ENCODE assay signal across 28 cellular contexts in genomic region chr3:78858165-78858564, GRCh38.
DNase-seq lines count a peak whose midpoint lies in the region; ATAC-seq and TF ChIP-seq lines count a peak whose summit lies in the region.
"Had no signal": no experiment of that assay in that cellular context is flagged by ENCODE, and none has a peak within 500 bp of the region (broad histone marks: within the 10 kb centered on the region; RNA-seq: fewer than 3 reads in every experiment).

No MANE protein-coding gene starts in this region.

- H3K9me3 ChIP-seq in adrenal gland (replicated peaks in 1 of 3): no peaks in the 10 kb centered on the region
- H3K9me3 ChIP-seq: heart left ventricle, MG63, sigmoid colon, tibial nerve had no signal

- H3K27me3 Mint-ChIP-seq in mesothelial cell of epicardium (ENCODE audit: low read depth): no peaks in the 10 kb centered on the region
- no peaks in the 10 kb centered on the region for H3K27me3 Mint-ChIP-seq in stimulated activated memory B cell treated with anti-CD40 and anti-IgM and Interleukin-4, amounts not matched to agents 10 μg/mL and 1 μg/mL and 100 μg/mL, for 72 hours
- H3K27me3 Mint-ChIP-seq: CD4-positive, CD25-positive, alpha-beta regulatory T cell; naive B cell; progenitor cell of endocrine pancreas had no signal

- H3K4me3 ChIP-seq in adrenal gland: no peak overlapping the region
- H3K4me3 ChIP-seq: heart left ventricle, MG63, PC-9, sigmoid colon, tibial nerve had no signal

- DNase-seq in AG08396 (ENCODE audit: low spot score) (peak; percentile 5), HT1080 (ENCODE audit: low read depth) (peak; percentile 12), adrenal gland (peak in 3 of 7 donors; percentile 16 to 20 (median 17)), mesothelial cell of epicardium (ENCODE audit: low spot score in 2 of 2, unreplicated experiment in 2 of 2) (no peak)
- DNase-seq: activated CD4-positive, alpha-beta T cell treated with anti-CD3 and anti-CD28 coated beads for 48 hours; activated T-cell treated with anti-CD3 and anti-CD28 coated beads for 4 hours; Calu3; CD4-positive, CD25-positive, alpha-beta regulatory T cell; DMS79 treated with DMSO at 0.1 percent for 48 hours; effector CD8-positive, alpha-beta T cell; erythroblast; H7; heart left ventricle; KBM-7; MG63; naive B cell; NCI-H1105 treated with DMSO at 0.1 percent for 48 hours; NCI-H2029; PC-9; sigmoid colon; stimulated activated CD4-positive, alpha-beta T cell treated with anti-CD3 and anti-CD28 coated beads, Interleukin-15, amount 100 ng/mL, for 24 hours; stimulated activated CD4-positive, alpha-beta T cell treated with anti-CD3 and anti-CD28 coated beads, Interleukin-4, amount 100 ng/mL, for 4 hours had no signal

- H3K36me3 ChIP-seq in adrenal gland (replicated peaks in 1 of 2): no peaks in the 10 kb centered on the region
- H3K36me3 ChIP-seq: heart left ventricle, MG63, sigmoid colon, tibial nerve had no signal

- no peak overlapping the region for H3K4me3 Mint-ChIP-seq in mesothelial cell of epicardium
- no peak overlapping the region for H3K4me3 Mint-ChIP-seq in stimulated activated memory B cell treated with anti-CD40 and anti-IgM and Interleukin-4, amounts not matched to agents 10 μg/mL and 1 μg/mL and 100 μg/mL, for 72 hours
- H3K4me3 Mint-ChIP-seq: CD4-positive, CD25-positive, alpha-beta regulatory T cell had no signal

- TF ChIP-seq CTCF in adrenal gland (IDR thresholded peaks at IDR 0.05) (no peak), mesothelial cell of epicardium (IDR thresholded peaks at IDR 0.05; ENCODE audit: unreplicated experiment) (no peak)

- peaks cover 34% of the 10 kb centered on the region for H3K4me1 Mint-ChIP-seq in mesothelial cell of epicardium
- H3K4me1 Mint-ChIP-seq in stimulated activated memory B cell treated with anti-CD40 and anti-IgM and Interleukin-4, amounts not matched to agents 10 μg/mL and 1 μg/mL and 100 μg/mL, for 72 hours: no peaks in the 10 kb centered on the region
- H3K4me1 Mint-ChIP-seq: CD4-positive, CD25-positive, alpha-beta regulatory T cell; naive B cell had no signal

- H3K36me3 Mint-ChIP-seq in mesothelial cell of epicardium: peaks cover 4% of the 10 kb centered on the region
- no peaks in the 10 kb centered on the region for H3K36me3 Mint-ChIP-seq in stimulated activated memory B cell treated with anti-CD40 and anti-IgM and Interleukin-4, amounts not matched to agents 10 μg/mL and 1 μg/mL and 100 μg/mL, for 72 hours
- H3K36me3 Mint-ChIP-seq: CD4-positive, CD25-positive, alpha-beta regulatory T cell; naive B cell had no signal

- H3K27ac ChIP-seq in adrenal gland: peak overlapping the region in 3 of 5 donors; percentile 30 to 65 (median 42)
- H3K27ac ChIP-seq: heart left ventricle, PC-9, sigmoid colon, tibial nerve had no signal

- H3K4me1 ChIP-seq in adrenal gland (replicated peaks in 1 of 2): peaks cover 0 to 18% of the 10 kb centered on the region in 2 donors
- H3K4me1 ChIP-seq: tibial nerve had no signal

- H3K27ac Mint-ChIP-seq in mesothelial cell of epicardium: peak overlapping the region; percentile 78
- H3K27ac Mint-ChIP-seq in stimulated activated memory B cell treated with anti-CD40 and anti-IgM and Interleukin-4, amounts not matched to agents 10 μg/mL and 1 μg/mL and 100 μg/mL, for 72 hours: no peak overlapping the region
- H3K27ac Mint-ChIP-seq: activated naive CD4-positive, alpha-beta T cell treated with anti-CD3 and anti-CD28 coated beads, Interleukin-2, amount 50 U/mL, for 72 hours; CD4-positive, CD25-positive, alpha-beta regulatory T cell; progenitor cell of endocrine pancreas had no signal

- TF ChIP-seq POLR2A in adrenal gland (IDR thresholded peaks at IDR 0.05): no peak

- intact Hi-C loops in adrenal gland (cut with DNase I): no loop called here

- 32 to 52% (median 40%) methylated on average over 1 of the region's 1 CpG for WGBS in adrenal gland, 4 donors

- no peaks in the 10 kb centered on the region for H3K27me3 ChIP-seq in adrenal gland
- H3K27me3 ChIP-seq: heart left ventricle, MG63, sigmoid colon, tibial nerve had no signal

- ATAC-seq in stimulated activated memory B cell treated with anti-CD40 and anti-IgM and Interleukin-4, amounts not matched to agents 10 μg/mL and 1 μg/mL and 100 μg/mL, for 72 hours: no peak
- ATAC-seq in GM18873 (IDR thresholded peaks at IDR 0.05; ENCODE audit: low FRiP score, unreplicated experiment) (no peak), GM18861 (IDR thresholded peaks at IDR 0.05; ENCODE audit: unreplicated experiment) (no peak)
- ATAC-seq: activated naive CD4-positive, alpha-beta T cell treated with anti-CD3 and anti-CD28 coated beads, Interleukin-2, amount 50 U/mL, for 72 hours had no signal

- peaks cover 7% of the 10 kb centered on the region for H3K9me3 Mint-ChIP-seq in mesothelial cell of epicardium
- peaks cover 11% of the 10 kb centered on the region for H3K9me3 Mint-ChIP-seq in stimulated activated memory B cell treated with anti-CD40 and anti-IgM and Interleukin-4, amounts not matched to agents 10 μg/mL and 1 μg/mL and 100 μg/mL, for 72 hours

Comparison
In these comparisons a context has a peak if more than half of its experiments do, and no peak if none do; other contexts are left out.
1. DNase-seq: peak in AG08396 (single experiment) and HT1080 (single experiment); none in mesothelial cell of epicardium (0 of 2).